In genomic region chr18:10020176-10020575, GRCh38 we compare ENCODE assay signal across 12 cellular contexts.
DNase-seq lines count a peak whose midpoint lies in the region; ATAC-seq and TF ChIP-seq lines count a peak whose summit lies in the region.
"Had no signal": no experiment of that assay in that cellular context is flagged by ENCODE, and none has a peak within 500 bp of the region (broad histone marks: within the 10 kb centered on the region; RNA-seq: fewer than 3 reads in every experiment).

No MANE protein-coding gene starts in this region.

- DNase-seq in EH (ENCODE audit: low read depth) (peak; percentile 54), NCI-H1930 (lab: John Stamatoyannopoulos, UW) (peak; percentile 59 to 71), RWPE2 (ENCODE audit: low spot score) (no peak), NCI-H524 (lab: John Stamatoyannopoulos, UW) (no peak)
- DNase-seq in naive thymus-derived CD4-positive, alpha-beta T cell = no peak
- no peak for DNase-seq in activated naive CD8-positive, alpha-beta T cell treated with anti-CD3 and anti-CD28 coated beads for 36 hours
- DNase-seq in activated naive CD4-positive, alpha-beta T cell treated with Interleukin-2 at 50 U/mL for 16 hours = no peak
- DNase-seq: CD4-positive, alpha-beta memory T cell; cortex of kidney had no signal

- H3K27me3 ChIP-seq in RWPE2 (ENCODE audit: insufficient read depth, poor library complexity, severe bottlenecking) = no peaks in the 10 kb centered on the region
- H3K27me3 ChIP-seq in naive thymus-derived CD4-positive, alpha-beta T cell (ENCODE audit: control insufficient read depth in 2 of 2, insufficient read depth in 2 of 2, low read length in 2 of 2) = no peaks in the 10 kb centered on the region

- POLR2A ChIA-PET in naive thymus-derived CD4-positive, alpha-beta T cell (lab: Charles Lee) = no interaction called here

- no peaks in the 10 kb centered on the region for H3K36me3 ChIP-seq in RWPE2 (ENCODE audit: low read depth)
- no peaks in the 10 kb centered on the region for H3K36me3 ChIP-seq in naive thymus-derived CD4-positive, alpha-beta T cell (ENCODE audit: control insufficient read depth in 2 of 3, insufficient read depth in 3 of 3, low read length in 3 of 3)

- no peak overlapping the region for H3K4me3 ChIP-seq in RWPE2 (ENCODE audit: severe bottlenecking)
- no peak overlapping the region for H3K4me3 ChIP-seq in naive thymus-derived CD4-positive, alpha-beta T cell (ENCODE audit: low read length)

- no peaks in the 10 kb centered on the region for H3K9me3 ChIP-seq in RWPE2 (ENCODE audit: severe bottlenecking)
- H3K9me3 ChIP-seq in naive thymus-derived CD4-positive, alpha-beta T cell (ENCODE audit: control insufficient read depth in 2 of 3, low read length in 3 of 3) = no peaks in the 10 kb centered on the region

- intact Hi-C loops in naive thymus-derived CD4-positive, alpha-beta T cell (cut with micrococcal nuclease) = no loop called here

- peaks cover 15% of the 10 kb centered on the region for H3K4me1 ChIP-seq in RWPE2 (ENCODE audit: insufficient read depth, poor library complexity, severe bottlenecking)
- no peaks in the 10 kb centered on the region for H3K4me1 ChIP-seq in naive thymus-derived CD4-positive, alpha-beta T cell (ENCODE audit: control insufficient read depth in 2 of 2, insufficient read depth in 2 of 2, low read length in 2 of 2)

- 0 out of 3 replicates have a peak, but pooled peaks have one; percentile 19 for ATAC-seq in RWPE2 (ENCODE audit: low read depth)
- ATAC-seq in naive thymus-derived CD4-positive, alpha-beta T cell = peak; percentile 64
- ATAC-seq in HG03097 (IDR thresholded peaks at IDR 0.05; ENCODE audit: low FRiP score, unreplicated experiment) = no peak

- H3K27me3 Mint-ChIP-seq in naive thymus-derived CD4-positive, alpha-beta T cell = peaks cover 0 to 14% (median 11%) of the 10 kb centered on the region in 5 donors
- no peaks in the 10 kb centered on the region for H3K27me3 Mint-ChIP-seq in activated naive CD8-positive, alpha-beta T cell treated with anti-CD3 and anti-CD28 coated beads for 36 hours

- CTCF ChIA-PET in naive thymus-derived CD4-positive, alpha-beta T cell (lab: Charles Lee) = no interaction called here

- H3K4me3 Mint-ChIP-seq in naive thymus-derived CD4-positive, alpha-beta T cell = no peak overlapping the region
- no peak overlapping the region for H3K4me3 Mint-ChIP-seq in activated naive CD8-positive, alpha-beta T cell treated with anti-CD3 and anti-CD28 coated beads for 36 hours
- H3K4me3 Mint-ChIP-seq: CD4-positive, alpha-beta memory T cell; IgD-negative memory B cell; neural crest cell had no signal

- no peak for TF ChIP-seq CTCF in RWPE2 (IDR thresholded peaks at IDR 0.05; ENCODE audit: poor library complexity, severe bottlenecking)

- no peak overlapping the region for H3K27ac ChIP-seq in RWPE2 (ENCODE audit: poor library complexity, severe bottlenecking)
- no peak overlapping the region for H3K27ac ChIP-seq in naive thymus-derived CD4-positive, alpha-beta T cell (ENCODE audit: low read depth, low read length)

- no peak overlapping the region for H3K27ac Mint-ChIP-seq in naive thymus-derived CD4-positive, alpha-beta T cell
- H3K27ac Mint-ChIP-seq in activated naive CD8-positive, alpha-beta T cell treated with anti-CD3 and anti-CD28 coated beads for 36 hours = no peak overlapping the region
- H3K27ac Mint-ChIP-seq: CD4-positive, alpha-beta memory T cell; IgD-negative memory B cell had no signal

- no peaks in the 10 kb centered on the region for H3K36me3 Mint-ChIP-seq in naive thymus-derived CD4-positive, alpha-beta T cell
- H3K36me3 Mint-ChIP-seq in activated naive CD8-positive, alpha-beta T cell treated with anti-CD3 and anti-CD28 coated beads for 36 hours = no peaks in the 10 kb centered on the region
- H3K36me3 Mint-ChIP-seq: CD4-positive, alpha-beta memory T cell; IgD-negative memory B cell had no signal

- peaks cover 0 to 11% (median 0%) of the 10 kb centered on the region in 7 donors for H3K4me1 Mint-ChIP-seq in naive thymus-derived CD4-positive, alpha-beta T cell
- H3K4me1 Mint-ChIP-seq in activated naive CD8-positive, alpha-beta T cell treated with anti-CD3 and anti-CD28 coated beads for 36 hours = peaks cover 6% of the 10 kb centered on the region

- no peaks in the 10 kb centered on the region for H3K9me3 Mint-ChIP-seq in naive thymus-derived CD4-positive, alpha-beta T cell
- H3K9me3 Mint-ChIP-seq in activated naive CD8-positive, alpha-beta T cell treated with anti-CD3 and anti-CD28 coated beads for 36 hours = no peaks in the 10 kb centered on the region
- H3K9me3 Mint-ChIP-seq: CD4-positive, alpha-beta memory T cell had no signal

Comparison
In these comparisons a context has a peak if more than half of its experiments do, and no peak if none do; other contexts are left out.
1. DNase-seq: peak in EH (single experiment) and NCI-H1930 (2 of 2); none in RWPE2 (single experiment), naive thymus-derived CD4-positive, alpha-beta T cell (0 of 9), activated naive CD8-positive, alpha-beta T cell treated with anti-CD3 and anti-CD28 coated beads for 36 hours (single experiment), activated naive CD4-positive, alpha-beta T cell treated with Interleukin-2 at 50 U/mL for 16 hours (single experiment) and NCI-H524 (0 of 2).